In the genomic region with DNA sequence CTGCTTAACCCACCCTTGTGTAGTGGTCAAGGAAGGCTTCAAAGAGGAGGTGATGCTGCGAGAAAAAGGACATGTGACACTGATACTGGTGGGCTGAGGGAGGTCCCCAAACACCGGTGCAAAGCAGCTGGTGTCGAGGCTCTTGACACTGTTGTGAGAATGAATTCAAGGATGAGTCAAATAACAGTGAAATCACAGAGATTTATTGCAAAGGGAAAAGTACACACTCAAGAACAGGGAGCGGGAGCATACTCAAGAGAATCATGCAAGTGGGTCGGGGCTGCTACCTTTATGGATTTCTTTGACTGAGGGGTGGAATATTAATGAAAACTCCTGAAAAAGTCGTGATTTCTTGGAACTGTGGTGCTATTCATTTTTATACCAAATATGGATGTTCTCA, we compare ENCODE assay signal across 8 cellular contexts. TPM values are rescaled to one million over a fixed set of nuclear protein-coding genes. Genes with fewer than 3 reads are reported as not detected.
"Had no signal": no experiment of that assay in that cellular context is flagged by ENCODE, and none has a peak within 500 bp of the region (broad histone marks: within the 10 kb centered on the region; RNA-seq: fewer than 3 reads in every experiment).

No MANE protein-coding gene starts in this region.

- H3K27ac Mint-ChIP-seq: GM23338, H9, HFFc6 had no signal

- DNase-seq: H9, HCEC 1CT, HFFc6, IMR-90 had no signal

- H3K4me3 ChIP-seq: GM23338, K562 had no signal

- H3K4me3 Mint-ChIP-seq: GM23338, H9, HFFc6 had no signal

- ATAC-seq: GM23338, K562 had no signal

- H2AFZ ChIP-seq: GM23338 had no signal

- H3K9me3 Mint-ChIP-seq: GM23338, HFFc6 had no signal

- H3K4me2 ChIP-seq: GM23338 had no signal

- H3K27ac ChIP-seq: HL-60 had no signal

RNA-seq across cellular contexts. Expression of gene TMEM132E, which starts 31.1 kb away (rescaled TPM):
- total RNA-seq: HFFc6, HT1080, IMR-90, K562 had no signal
- polyA plus RNA-seq: IMR-90, K562 had no signal
